Comparison of ENCODE assay signal across 8 cellular contexts in the genomic region with DNA sequence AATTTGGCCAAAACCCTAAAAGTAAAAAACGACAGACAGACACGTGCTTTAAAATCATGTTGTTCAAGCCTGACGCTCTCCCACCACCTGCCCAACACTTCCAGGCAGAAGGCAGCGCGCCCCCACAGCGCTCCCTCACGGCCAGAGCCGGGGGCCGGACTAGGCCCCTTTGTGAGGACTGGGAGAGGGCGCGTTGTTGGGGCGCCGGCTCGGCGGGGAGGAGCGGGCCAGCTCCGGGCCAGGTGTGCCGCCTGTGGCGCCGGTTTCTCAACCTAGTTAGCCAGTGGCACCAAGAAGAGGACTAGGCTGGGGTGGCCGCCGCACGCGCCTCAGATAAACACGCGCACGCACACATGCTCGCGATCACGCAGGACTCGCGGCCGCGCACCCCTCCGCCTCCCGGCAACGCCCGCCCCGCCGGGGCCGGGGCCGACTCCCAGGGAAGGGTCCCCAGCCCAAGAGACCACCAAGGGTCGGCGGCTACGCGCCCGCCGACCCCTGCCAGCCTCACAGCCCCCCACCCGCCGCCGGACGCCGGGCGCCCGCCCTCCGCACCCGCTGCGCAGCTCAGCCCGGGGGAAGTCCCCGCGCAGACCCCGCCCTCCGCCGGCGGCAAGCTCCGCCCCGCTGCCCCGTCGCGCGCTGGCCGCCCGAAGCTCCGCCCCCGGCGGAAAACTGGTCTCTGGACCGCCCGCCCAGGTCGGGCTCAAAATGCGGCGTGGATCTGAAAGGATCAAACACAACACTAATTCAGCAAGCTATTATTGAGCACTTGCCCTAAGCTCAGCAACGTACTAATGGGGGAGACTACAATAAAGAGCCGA. TPM values are rescaled to one million over a fixed set of nuclear protein-coding genes. Genes with fewer than 3 reads are reported as not detected.
DNase-seq lines count a peak whose midpoint lies in the region; ATAC-seq and TF ChIP-seq lines count a peak whose summit lies in the region.

A gene (minus strand): TSS at position 584 of the 824 bp plus-strand sequence.

- peak; percentile 78 to 79 for DNase-seq in NCI-H187 (lab: John Stamatoyannopoulos, UW)
- no peak for DNase-seq in NCI-H187 treated with DMSO at 0.1 percent for 48 hours (lab: John Stamatoyannopoulos, UW)
- peak; percentile 37 for DNase-seq in NCI-H1694 (lab: John Stamatoyannopoulos, UW)
- peak; percentile 72 for DNase-seq in T1000 (lab: John Stamatoyannopoulos, UW)
- peak; percentile 48 for DNase-seq in astrocyte of the cerebellum (ENCODE audit: low read depth)
- peak; percentile 95 for DNase-seq in hepatocyte (ENCODE audit: low spot score)
- DNase-seq in retinal pigment epithelial cell (ENCODE audit: low read depth), result no peak

- H3K27ac ChIP-seq in hepatocyte, result peak within 1 kb of the TSS; percentile 92

- no peaks in the 10 kb centered on the region for H4K20me1 ChIP-seq in hepatocyte (ENCODE audit: insufficient read depth, poor library complexity, severe bottlenecking)

- H3K4me3 ChIP-seq in astrocyte of the cerebellum (ENCODE audit: low read depth, low read length) (peak within 1 kb of the TSS; percentile 59), hepatocyte (peak within 1 kb of the TSS; percentile 80), retinal pigment epithelial cell (ENCODE audit: low read length) (peak within 1 kb of the TSS; percentile 64)

- peak; percentile 85 for ATAC-seq in HG02885 (IDR thresholded peaks at IDR 0.05; ENCODE audit: poor library complexity, unreplicated experiment)

- H3K36me3 ChIP-seq in hepatocyte (replicated peaks; ENCODE audit: insufficient read depth, low read depth), result no peaks in the 10 kb centered on the region

- H3K9me3 ChIP-seq in hepatocyte (ENCODE audit: low read depth), result no peaks in the 10 kb centered on the region

- TF ChIP-seq CTCF in astrocyte of the cerebellum (IDR thresholded peaks at IDR 0.05; ENCODE audit: low read depth, low read length, missing control alignments) (peak; percentile 44), hepatocyte (IDR thresholded peaks at IDR 0.05; ENCODE audit: poor library complexity) (peak; percentile 50), retinal pigment epithelial cell (conservative IDR thresholded peaks at IDR 0.05; ENCODE audit: low read depth, low read length) (peak; percentile 52)

- H3K9me2 ChIP-seq in hepatocyte (replicated peaks; ENCODE audit: insufficient read depth), result no peaks in the 10 kb centered on the region

- H3K27me3 ChIP-seq in hepatocyte, result no peaks in the 10 kb centered on the region

- H3K4me2 ChIP-seq in hepatocyte, result peak within 1 kb of the TSS; percentile 91

- 3% methylated on average over 53 of the region's 83 CpGs for WGBS in hepatocyte (ENCODE audit: low lambda C conversion rate, missing lambda C conversion rate)

- peak within 1 kb of the TSS; percentile 92 for H2AFZ ChIP-seq in hepatocyte

- in situ Hi-C loops in astrocyte of the cerebellum (cut with HindIII; ENCODE audit: low sequenced_read_pairs), result no loop called here

- peaks cover 29% of the 10 kb centered on the region for H3K4me1 ChIP-seq in hepatocyte (ENCODE audit: insufficient read depth)

- H3K79me2 ChIP-seq in hepatocyte, result peaks cover 3% of the 10 kb centered on the region

RNA-seq across cellular contexts. Expression of the gene that starts here (rescaled TPM):
- total RNA-seq in hepatocyte, result 9.1 and 17.6 TPM in 2 replicates
- polyA plus RNA-seq in hepatocyte, result 13.3 and 25.7 TPM in 2 replicates

Comparison
In these comparisons a context has a peak if more than half of its experiments do, and no peak if none do; other contexts are left out.
1. DNase-seq: peak in NCI-H187 (2 of 2), NCI-H1694 (single experiment), T1000 (single experiment), astrocyte of the cerebellum (single experiment) and hepatocyte (single experiment); none in NCI-H187 treated with DMSO at 0.1 percent for 48 hours (single experiment) and retinal pigment epithelial cell (single experiment).
2. Peak in every context shown above with its lines, with median percentiles within 50 percentile points of each other: H3K4me3 ChIP-seq and CTCF ChIP-seq.